In the genomic region with DNA sequence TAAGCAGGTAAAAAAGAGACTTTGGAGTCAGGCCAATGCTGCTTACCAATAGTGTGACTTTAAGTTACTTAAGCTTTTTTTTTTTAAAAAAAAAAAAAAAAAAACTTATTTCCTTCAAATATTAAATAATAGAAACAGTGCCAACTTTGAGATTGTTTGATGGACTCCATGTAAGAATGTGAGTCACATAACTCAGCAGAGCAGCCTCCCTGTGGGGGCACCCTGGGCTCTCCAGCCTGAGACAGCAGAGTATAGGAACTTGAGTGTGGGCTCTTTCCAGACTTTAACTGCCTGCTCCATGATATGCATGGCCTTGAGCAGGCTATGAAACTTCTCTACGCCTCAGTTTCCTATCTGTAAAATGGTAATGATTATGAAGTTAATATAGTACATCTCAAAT, we compare ENCODE assay signal across 19 cellular contexts.
"Had no signal": no experiment of that assay in that cellular context is flagged by ENCODE, and none has a peak within 500 bp of the region (broad histone marks: within the 10 kb centered on the region; RNA-seq: fewer than 3 reads in every experiment).

No MANE protein-coding gene starts in this region.

- H3K9me3 ChIP-seq: mucosa of descending colon, right lobe of liver, transverse colon had no signal

- H3K27ac ChIP-seq: epithelial cell of prostate, right lobe of liver, transverse colon had no signal

- H3K4me1 ChIP-seq: right lobe of liver, transverse colon had no signal

- ATAC-seq: activated naive CD4-positive, alpha-beta T cell treated with anti-CD3 and anti-CD28 coated beads, Interleukin-2, amount 50 U/mL, for 72 hours; effector memory CD8-positive, alpha-beta T cell; left lobe of liver; mucosa of descending colon; naive thymus-derived CD8-positive, alpha-beta T cell; right lobe of liver; stimulated activated naive B cell treated with anti-CD40 and anti-IgM and Interleukin-4, amounts not matched to agents 10 μg/mL and 1 μg/mL and 100 μg/mL, for 72 hours had no signal

- H3K27me3 ChIP-seq: right lobe of liver, transverse colon had no signal

- H3K4me3 ChIP-seq: mucosa of descending colon, right lobe of liver, transverse colon had no signal

- H3K36me3 ChIP-seq: right lobe of liver, transverse colon had no signal

- DNase-seq: activated CD4-positive, alpha-beta T cell treated with anti-CD3 and anti-CD28 coated beads, Interleukin-2, amount 50 U/mL, for 4 hours; activated CD4-positive, CD25-positive, alpha-beta regulatory T cell treated with anti-CD3 and anti-CD28 coated beads, Interleukin-2, amount 50 U/mL, for 72 hours; activated effector memory CD4-positive, alpha-beta T cell treated with Interleukin-2 at 50 U/mL for 16 hours; activated T-cell treated with anti-CD3 and anti-CD28 coated beads, Interleukin-2, amount 50 U/mL, for 24 hours; effector memory CD8-positive, alpha-beta T cell; foreskin melanocyte; head of caudate nucleus; mammary epithelial cell; mucosa of descending colon; naive thymus-derived CD8-positive, alpha-beta T cell; right lobe of liver; stimulated activated CD4-positive, alpha-beta T cell treated with anti-CD3 and anti-CD28 coated beads, Interleukin-2, amount 100 ng/mL, for 24 hours; stimulated activated naive B cell treated with anti-CD40 and anti-IgM and Interleukin-4, amounts not matched to agents 10 μg/mL and 1 μg/mL and 100 μg/mL, for 72 hours; substantia nigra; T-helper 9 cell; transverse colon had no signal
